Comparison of ENCODE assay signal across 1 cellular context in the genomic region with DNA sequence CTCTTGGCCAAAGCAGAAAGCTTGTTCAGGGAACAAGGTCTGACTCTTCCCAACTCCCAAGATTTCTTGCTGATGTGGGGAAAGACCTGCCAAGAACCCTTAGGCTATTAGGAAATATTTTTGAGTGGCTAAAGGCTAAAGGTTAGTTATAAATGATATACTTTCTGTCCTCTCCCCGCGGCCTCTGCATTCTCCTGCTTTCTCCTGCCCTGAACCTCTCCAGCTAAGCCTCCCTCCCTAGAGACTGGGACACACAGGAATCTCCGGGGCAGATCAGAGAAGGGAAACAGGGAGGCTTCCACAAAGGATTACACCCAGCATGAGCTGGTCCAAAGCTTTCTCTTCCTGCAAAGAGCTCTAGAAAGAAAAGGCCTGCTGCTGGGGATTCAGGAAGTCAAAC.
TF ChIP-seq lines count a peak whose summit lies in the region.

No MANE protein-coding gene starts in this region.

TF ChIP-seq in GM23338, 12 proteins besides CTCF, POLR2A, EP300 and RAD21:
- TF ChIP-seq NANOG (IDR thresholded peaks at IDR 0.05; ENCODE audit: borderline replicate concordance) (no peak), CREB1 (CRISPR knock-in tag; IDR thresholded peaks at IDR 0.05; ENCODE audit: low read depth) (no peak), ZNF114 (CRISPR knock-in tag; IDR thresholded peaks at IDR 0.05) (no peak), JUNB (IDR thresholded peaks at IDR 0.05; ENCODE audit: unreplicated experiment) (no peak), EZH2 (IDR thresholded peaks at IDR 0.05; ENCODE audit: low read depth, unreplicated experiment) (no peak), POLR2AphosphoS5 (IDR thresholded peaks at IDR 0.05; ENCODE audit: low read depth) (no peak), EZH2phosphoT487 (IDR thresholded peaks at IDR 0.05; ENCODE audit: unreplicated experiment) (no peak), STAT1 (IDR thresholded peaks at IDR 0.05; ENCODE audit: unreplicated experiment) (no peak), ZNF331 (CRISPR knock-in tag; IDR thresholded peaks at IDR 0.05; ENCODE audit: low read depth) (no peak), ZNF462 (CRISPR knock-in tag; IDR thresholded peaks at IDR 0.05) (no peak)
- TF ChIP-seq, protein P1, sequence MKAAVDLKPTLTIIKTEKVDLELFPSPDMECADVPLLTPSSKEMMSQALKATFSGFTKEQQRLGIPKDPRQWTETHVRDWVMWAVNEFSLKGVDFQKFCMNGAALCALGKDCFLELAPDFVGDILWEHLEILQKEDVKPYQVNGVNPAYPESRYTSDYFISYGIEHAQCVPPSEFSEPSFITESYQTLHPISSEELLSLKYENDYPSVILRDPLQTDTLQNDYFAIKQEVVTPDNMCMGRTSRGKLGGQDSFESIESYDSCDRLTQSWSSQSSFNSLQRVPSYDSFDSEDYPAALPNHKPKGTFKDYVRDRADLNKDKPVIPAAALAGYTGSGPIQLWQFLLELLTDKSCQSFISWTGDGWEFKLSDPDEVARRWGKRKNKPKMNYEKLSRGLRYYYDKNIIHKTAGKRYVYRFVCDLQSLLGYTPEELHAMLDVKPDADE (IDR thresholded peaks at IDR 0.05), result no peak
- TF ChIP-seq, protein P2, sequence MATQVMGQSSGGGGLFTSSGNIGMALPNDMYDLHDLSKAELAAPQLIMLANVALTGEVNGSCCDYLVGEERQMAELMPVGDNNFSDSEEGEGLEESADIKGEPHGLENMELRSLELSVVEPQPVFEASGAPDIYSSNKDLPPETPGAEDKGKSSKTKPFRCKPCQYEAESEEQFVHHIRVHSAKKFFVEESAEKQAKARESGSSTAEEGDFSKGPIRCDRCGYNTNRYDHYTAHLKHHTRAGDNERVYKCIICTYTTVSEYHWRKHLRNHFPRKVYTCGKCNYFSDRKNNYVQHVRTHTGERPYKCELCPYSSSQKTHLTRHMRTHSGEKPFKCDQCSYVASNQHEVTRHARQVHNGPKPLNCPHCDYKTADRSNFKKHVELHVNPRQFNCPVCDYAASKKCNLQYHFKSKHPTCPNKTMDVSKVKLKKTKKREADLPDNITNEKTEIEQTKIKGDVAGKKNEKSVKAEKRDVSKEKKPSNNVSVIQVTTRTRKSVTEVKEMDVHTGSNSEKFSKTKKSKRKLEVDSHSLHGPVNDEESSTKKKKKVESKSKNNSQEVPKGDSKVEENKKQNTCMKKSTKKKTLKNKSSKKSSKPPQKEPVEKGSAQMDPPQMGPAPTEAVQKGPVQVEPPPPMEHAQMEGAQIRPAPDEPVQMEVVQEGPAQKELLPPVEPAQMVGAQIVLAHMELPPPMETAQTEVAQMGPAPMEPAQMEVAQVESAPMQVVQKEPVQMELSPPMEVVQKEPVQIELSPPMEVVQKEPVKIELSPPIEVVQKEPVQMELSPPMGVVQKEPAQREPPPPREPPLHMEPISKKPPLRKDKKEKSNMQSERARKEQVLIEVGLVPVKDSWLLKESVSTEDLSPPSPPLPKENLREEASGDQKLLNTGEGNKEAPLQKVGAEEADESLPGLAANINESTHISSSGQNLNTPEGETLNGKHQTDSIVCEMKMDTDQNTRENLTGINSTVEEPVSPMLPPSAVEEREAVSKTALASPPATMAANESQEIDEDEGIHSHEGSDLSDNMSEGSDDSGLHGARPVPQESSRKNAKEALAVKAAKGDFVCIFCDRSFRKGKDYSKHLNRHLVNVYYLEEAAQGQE (IDR thresholded peaks at IDR 0.05; ENCODE audit: unreplicated experiment), result no peak
